In the genomic region with DNA sequence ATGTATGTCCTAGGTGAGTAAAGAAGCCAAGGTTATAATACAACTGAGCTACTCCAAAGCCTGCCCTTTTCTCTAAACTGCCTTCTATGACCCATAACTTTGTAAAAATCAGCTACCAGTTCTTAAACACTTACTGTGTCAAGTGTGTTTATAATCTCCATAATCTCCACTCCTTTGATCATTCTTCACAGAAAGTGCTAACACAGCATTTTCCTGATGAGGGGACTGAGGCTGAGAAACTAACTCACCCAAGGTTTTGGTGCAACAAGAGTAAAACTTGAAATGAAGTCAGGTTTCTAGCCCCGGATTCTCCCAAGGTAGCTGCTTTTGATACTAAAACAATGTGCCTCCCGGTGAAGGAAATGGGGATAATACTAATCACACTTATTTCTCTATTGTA, we compare ENCODE assay signal across 33 cellular contexts. TPM values are rescaled to one million over a fixed set of nuclear protein-coding genes. Genes with fewer than 3 reads are reported as not detected.
A peak's percentile ranks its signal among the peaks of the same experiment; 100 is the strongest.
DNase-seq lines count a peak whose midpoint lies in the region; ATAC-seq, FAIRE-seq and TF ChIP-seq lines count a peak whose summit lies in the region.
"Had no signal": no experiment of that assay in that cellular context is flagged by ENCODE, and none has a peak within 500 bp of the region (broad histone marks: within the 10 kb centered on the region; RNA-seq: fewer than 3 reads in every experiment).

No MANE protein-coding gene starts in this region.

- H3K9me2 ChIP-seq in Karpas-422 (replicated peaks; ENCODE audit: insufficient read depth, low read length) = no peaks in the 10 kb centered on the region

- no peak overlapping the region for H3K4me3 Mint-ChIP-seq in activated naive CD4-positive, alpha-beta T cell treated with anti-CD3 and anti-CD28 coated beads, Interleukin-2, amount 10 ng/mL, durations not matched to agents 7 days and 5 days
- no peak overlapping the region for H3K4me3 Mint-ChIP-seq in activated naive CD4-positive, alpha-beta T cell treated with anti-CD3 and anti-CD28 coated beads for 36 hours

- in situ Hi-C loops in K562 (cut with MboI) = no loop called here

- ATAC-seq in K562 = no peak
- ATAC-seq: esophagus mucosa, left lung, sciatic nerve had no signal

- CTCF ChIA-PET in activated naive CD4-positive, alpha-beta T cell treated with anti-CD3 and anti-CD28 coated beads, Interleukin-2, amount 10 ng/mL, durations not matched to agents 7 days and 5 days (lab: Charles Lee) = interaction anchor here (0.6 to 1.3 kb wide), 2 partner anchors 9 to 536 kb away, joined by 3 to 5 read pairs; no protein-coding TSS in a partner anchor
- CTCF ChIA-PET in activated naive CD4-positive, alpha-beta T cell treated with anti-CD3 and anti-CD28 coated beads for 36 hours (lab: Charles Lee) = interaction anchor here (1.4 to 1.5 kb wide), 2 partner anchors 9 to 47 kb away, joined by 4 read pairs; no protein-coding TSS in a partner anchor
- CTCF ChIA-PET in K562 (lab: Yijun Ruan, JAX; ENCODE audit: low intra/inter-chr PET ratio) = no interaction called here

- intact Hi-C loops in activated naive CD4-positive, alpha-beta T cell treated with anti-CD3 and anti-CD28 coated beads for 36 hours (cut with micrococcal nuclease) = loop anchor here (5.0 to 10.0 kb wide), 2 partner anchors 62 to 409 kb away; a partner anchor contains a TSS
- intact Hi-C loops in K562 (cut with micrococcal nuclease) = no loop called here

- 0 out of 2 replicates have a peak overlapping the region, but pooled peaks have one; percentile 95 for H3K9ac ChIP-seq in Karpas-422 (ENCODE audit: low read length)
- H3K9ac ChIP-seq in K562 (ENCODE audit: insufficient read depth in 1 of 2, low read depth in 2 of 2, low read length in 2 of 2) = no peak overlapping the region

- H3K4me2 ChIP-seq in Karpas-422 (ENCODE audit: low read depth, low read length, poor library complexity, severe bottlenecking) (peak overlapping the region; percentile 99), K562 (ENCODE audit: insufficient read depth, low read length) (no peak overlapping the region)

- no peak for DNase-seq in activated naive CD4-positive, alpha-beta T cell treated with anti-CD3 and anti-CD28 coated beads, Interleukin-2, amount 10 ng/mL, durations not matched to agents 7 days and 5 days
- no peak for DNase-seq in activated naive CD4-positive, alpha-beta T cell treated with anti-CD3 and anti-CD28 coated beads for 36 hours
- DNase-seq in Karpas-422 (no peak), K562 (ENCODE audit: extremely low read depth in 1 of 4, low spot score in 3 of 4) (no peak), GM12892 (ENCODE audit: insufficient read length) (no peak), foreskin fibroblast (no peak)
- no peak for DNase-seq in activated CD4-positive, CD25-positive, alpha-beta regulatory T cell treated with anti-CD3 and anti-CD28 coated beads, Interleukin-2, amount 50 U/mL, for 72 hours
- DNase-seq: ACHN; activated CD4-positive, alpha-beta T cell treated with anti-CD3 and anti-CD28 coated beads, Interleukin-2, amount 50 U/mL, for 48 hours; activated gamma-delta T cell; activated T-cell treated with anti-CD3 and anti-CD28 coated beads for 4 hours; adrenal gland; BE2C; brain microvascular endothelial cell; cerebellar nuclear complex; HCEC 1CT; head of caudate nucleus; islet precursor cell; left lung; NCI-H1048; NCI-H1694; NCI-H748 treated with DMSO at 0.1 percent for 48 hours; RPMI8226; SJCRH30; stimulated activated CD4-positive, alpha-beta T cell treated with anti-CD3 and anti-CD28 coated beads, Interleukin-12 subunit alpha, Interleukin-12 subunit beta, amount 100 ng/mL, for 4 hours; stimulated activated CD4-positive, alpha-beta T cell treated with anti-CD3 and anti-CD28 coated beads, Interleukin-2, amount 100 ng/mL, for 48 hours; tibial artery had no signal

- peaks cover 60% of the 10 kb centered on the region for H3K79me2 ChIP-seq in Karpas-422 (ENCODE audit: low read length)
- peaks cover 53% of the 10 kb centered on the region for H3K79me2 ChIP-seq in K562 (ENCODE audit: control insufficient read depth, insufficient read depth, low read length)

- TF ChIP-seq EP300 in K562 (IDR thresholded peaks at IDR 0.05; ENCODE audit: low read length) = no peak

- H3K9me3 ChIP-seq in Karpas-422 (ENCODE audit: low read length) = no peaks in the 10 kb centered on the region
- H3K9me3 ChIP-seq in K562 (replicated peaks; ENCODE audit: control insufficient read depth, insufficient read depth, low read depth, low read length) = no peaks in the 10 kb centered on the region
- H3K9me3 ChIP-seq in neutrophil = no peaks in the 10 kb centered on the region
- H3K9me3 ChIP-seq: adrenal gland, BE2C, left lung, prostate gland, SJCRH30, tibial artery had no signal

- no peak overlapping the region for H3K4me3 ChIP-seq in Karpas-422 (ENCODE audit: low read length)
- H3K4me3 ChIP-seq in K562 = no peak overlapping the region
- H3K4me3 ChIP-seq in neutrophil (ENCODE audit: low read depth in 1 of 2, low read length in 1 of 2) = no peak overlapping the region
- H3K4me3 ChIP-seq in foreskin fibroblast (ENCODE audit: low read depth in 1 of 2, low read length in 2 of 2) = no peak overlapping the region
- H3K4me3 ChIP-seq: adrenal gland, prostate gland, SJCRH30, tibial artery had no signal

- FAIRE-seq in K562 (lab: Jason Lieb, UNC) (no peak), GM12892 (lab: Jason Lieb, UNC) (no peak)
- FAIRE-seq: GM12891 had no signal

- peaks cover 5% of the 10 kb centered on the region; the same call in 1 of the 2 replicates for H4K20me1 ChIP-seq in Karpas-422 (ENCODE audit: insufficient read depth, low read depth, low read length)
- no peaks in the 10 kb centered on the region for H4K20me1 ChIP-seq in K562 (replicated peaks; ENCODE audit: control insufficient read depth, insufficient read depth, low read length)

- BruUV-seq in K562 (replicated peaks; lab: Mats Ljungman, UMichigan) = no TSS peak

- peak overlapping the region; percentile 100 for H3K27ac Mint-ChIP-seq in activated naive CD4-positive, alpha-beta T cell treated with anti-CD3 and anti-CD28 coated beads, Interleukin-2, amount 10 ng/mL, durations not matched to agents 7 days and 5 days
- no peak overlapping the region for H3K27ac Mint-ChIP-seq in activated naive CD4-positive, alpha-beta T cell treated with anti-CD3 and anti-CD28 coated beads for 36 hours
- H3K27ac Mint-ChIP-seq: memory B cell had no signal

- H3K4me1 ChIP-seq in Karpas-422 (ENCODE audit: low read length) = peaks cover 39% of the 10 kb centered on the region
- H3K4me1 ChIP-seq in K562 (replicated peaks in 1 of 2; ENCODE audit: control insufficient read depth in 2 of 2, insufficient read depth in 2 of 2, low read length in 2 of 2) = peaks cover 7 to 33% of the 10 kb centered on the region in 2 experiments; a peak in 4 of 5 replicates
- H3K4me1 ChIP-seq in neutrophil (ENCODE audit: control insufficient read depth in 1 of 2, insufficient read depth in 1 of 2, low read depth in 1 of 2, low read length in 1 of 2) = peaks cover 21 to 45% of the 10 kb centered on the region in 2 experiments
- H3K4me1 ChIP-seq: BE2C had no signal

- POLR2A ChIA-PET in K562 (lab: Yijun Ruan, JAX) = interaction anchor here (1.0 to 1.2 kb wide), 3 partner anchors 11 to 73 kb away, joined by 3 to 4 read pairs (median 3); no protein-coding TSS in a partner anchor

- H3K27me3 Mint-ChIP-seq in activated naive CD4-positive, alpha-beta T cell treated with anti-CD3 and anti-CD28 coated beads, Interleukin-2, amount 10 ng/mL, durations not matched to agents 7 days and 5 days = peaks cover 3% of the 10 kb centered on the region
- no peaks in the 10 kb centered on the region for H3K27me3 Mint-ChIP-seq in activated naive CD4-positive, alpha-beta T cell treated with anti-CD3 and anti-CD28 coated beads for 36 hours (ENCODE audit: low read depth)
- H3K27me3 Mint-ChIP-seq: memory B cell had no signal

- TF ChIP-seq RAD21 in K562 (CRISPR knock-in tag; conservative IDR thresholded peaks at IDR 0.05 in 1 of 2, IDR thresholded peaks at IDR 0.05 in 1 of 2) = no peak

- H3K36me3 Mint-ChIP-seq in activated naive CD4-positive, alpha-beta T cell treated with anti-CD3 and anti-CD28 coated beads, Interleukin-2, amount 10 ng/mL, durations not matched to agents 7 days and 5 days = peaks cover 12% of the 10 kb centered on the region
- H3K36me3 Mint-ChIP-seq in activated naive CD4-positive, alpha-beta T cell treated with anti-CD3 and anti-CD28 coated beads for 36 hours (ENCODE audit: low read depth) = peaks cover 4% of the 10 kb centered on the region

- H2AFZ ChIP-seq in Karpas-422 (ENCODE audit: low read length) (no peak overlapping the region), K562 (ENCODE audit: low read depth, low read length) (no peak overlapping the region)

- H3K9me3 Mint-ChIP-seq in activated naive CD4-positive, alpha-beta T cell treated with anti-CD3 and anti-CD28 coated beads, Interleukin-2, amount 10 ng/mL, durations not matched to agents 7 days and 5 days = no peaks in the 10 kb centered on the region
- no peaks in the 10 kb centered on the region for H3K9me3 Mint-ChIP-seq in activated naive CD4-positive, alpha-beta T cell treated with anti-CD3 and anti-CD28 coated beads for 36 hours
- H3K9me3 Mint-ChIP-seq: memory B cell had no signal

- WGBS in K562 (ENCODE audit: insufficient coverage, low coverage, missing lambda C conversion rate) = 66% methylated on average over 2 of the region's 2 CpGs

- no peaks in the 10 kb centered on the region for H3K9me1 ChIP-seq in K562 (ENCODE audit: control insufficient read depth, insufficient read depth, low read length)

- H3K27ac ChIP-seq in Karpas-422 (ENCODE audit: low read length) (no peak overlapping the region), K562 (ENCODE audit: extremely low read depth, low read depth, low read length) (no peak overlapping the region), neutrophil (peak overlapping the region; percentile 95)
- H3K27ac ChIP-seq: adrenal gland, brain microvascular endothelial cell, left lung, prostate gland, SJCRH30, tibial artery had no signal

- H3K4me1 Mint-ChIP-seq in activated naive CD4-positive, alpha-beta T cell treated with anti-CD3 and anti-CD28 coated beads, Interleukin-2, amount 10 ng/mL, durations not matched to agents 7 days and 5 days = peaks cover 56% of the 10 kb centered on the region
- peaks cover 37% of the 10 kb centered on the region for H3K4me1 Mint-ChIP-seq in activated naive CD4-positive, alpha-beta T cell treated with anti-CD3 and anti-CD28 coated beads for 36 hours (ENCODE audit: low read depth)

- TF ChIP-seq POLR2A in K562 (conservative IDR thresholded peaks at IDR 0.05) (no peak), GM12892 (IDR thresholded peaks at IDR 0.05; ENCODE audit: low read depth, low read length) (no peak)

- H3K27me3 ChIP-seq in Karpas-422 (ENCODE audit: low read length) (no peaks in the 10 kb centered on the region), K562 (ENCODE audit: control insufficient read depth in 2 of 2, insufficient read depth in 2 of 2, low read length in 2 of 2) (no peaks in the 10 kb centered on the region), neutrophil (no peaks in the 10 kb centered on the region)
- H3K27me3 ChIP-seq: adrenal gland, BE2C, brain microvascular endothelial cell, left lung, SJCRH30, tibial artery had no signal

- H3K36me3 ChIP-seq in Karpas-422 (ENCODE audit: insufficient read depth, low read length) (peaks cover 7% of the 10 kb centered on the region; the same call in 1 of the 2 replicates), K562 (ENCODE audit: control insufficient read depth, insufficient read depth, low read length) (peaks cover 22% of the 10 kb centered on the region; the same call in 2 of the 3 replicates), neutrophil (peaks cover 11% of the 10 kb centered on the region)
- H3K36me3 ChIP-seq: BE2C, prostate gland had no signal

- TF ChIP-seq CTCF in K562 (IDR thresholded peaks at IDR 0.05 in 2 of 3, conservative IDR thresholded peaks at IDR 0.05 in 1 of 3; ENCODE audit: insufficient read depth in 2 of 3, low read depth in 1 of 3, low read length in 3 of 3) = no peak
- TF ChIP-seq CTCF in neutrophil (IDR thresholded peaks at IDR 0.05) = no peak
- no peak for TF ChIP-seq CTCF in foreskin fibroblast (IDR thresholded peaks at IDR 0.05; ENCODE audit: low read depth, low read length)

RNA-seq across cellular contexts. Expression of a gene that starts 1.9 kb away (rescaled TPM):
- total RNA-seq in activated naive CD4-positive, alpha-beta T cell treated with anti-CD3 and anti-CD28 coated beads for 36 hours = 10 to 100 TPM; 15.6 to 16.4 TPM
- 26.3 and 42.4 TPM in 2 replicates for total RNA-seq in Karpas-422 (2014; rRNA removed; shearing (Covaris generic); ENCODE audit: low replicate concordance)
- 10.0 and 22.3 TPM in 2 replicates for total RNA-seq in K562 (2011; cell fraction: chromatin; rRNA removed; ENCODE audit: low replicate concordance)
- 7.4 and 7.7 TPM in 2 replicates for total RNA-seq in K562 (2011; cell fraction: nucleolus; rRNA removed)
- total RNA-seq in K562 (2011; cell fraction: nucleoplasm; rRNA removed) = 15.1 and 30.0 TPM in 2 replicates
- total RNA-seq in K562 (2014; rRNA removed) (16.2 and 22.8 TPM in 2 replicates), K562 (2014; rRNA removed; fragmentation: Illumina TruSeq; extraction: Trizol) (26.2 and 27.8 TPM in 2 replicates), K562 (2015; rRNA removed; fragmentation: Illumina TruSeq; extraction: Trizol) (22.6 and 25.6 TPM in 2 replicates), K562 (2021) (17.9 and 18.2 TPM in 2 replicates)
- polyA plus RNA-seq in K562 (2011; rRNA removed) (27.6 and 32.7 TPM in 2 replicates), K562 (2014; fragmentation: Illumina TruSeq; extraction: Trizol) (33.0 and 38.2 TPM in 2 replicates), K562 (2014; fragmentation: Nextera tagmentation; extraction: Ambion mirVana) (10 to 100 TPM; 20.4 to 24.2 TPM), K562 (2014; rRNA removed) (24.0 and 28.9 TPM in 2 replicates)
- 4.5 and 13.5 TPM in 2 replicates for polyA plus RNA-seq in K562 (2011; cell fraction: cytosol; rRNA removed)
- polyA plus RNA-seq in K562 (2011; cell fraction: nucleus; rRNA removed) = 12.1 and 18.5 TPM in 2 replicates
- 18.0 and 22.4 TPM in 2 replicates for polyA plus RNA-seq in K562 (2012)
- 16.1 and 16.6 TPM in 2 replicates for polyA minus RNA-seq in K562 (2011; rRNA and poly(A)+ RNA removed)
- 7.7 and 8.6 TPM in 2 replicates for polyA minus RNA-seq in K562 (2011; cell fraction: cytosol; rRNA and poly(A)+ RNA removed)
- polyA minus RNA-seq in K562 (2011; cell fraction: nucleus; rRNA and poly(A)+ RNA removed) = 8.3 and 13.3 TPM in 2 replicates
- polyA plus RNA-seq in GM12892 (2012; ENCODE audit: missing spikeins) = 18.6 TPM

RNA-seq across cellular contexts. Expression of a gene that starts 5.9 kb away (rescaled TPM):
- total RNA-seq in activated naive CD4-positive, alpha-beta T cell treated with anti-CD3 and anti-CD28 coated beads for 36 hours = 10 to 100 TPM; 13.6 to 15.3 TPM
- total RNA-seq in Karpas-422 (2014; rRNA removed; shearing (Covaris generic); ENCODE audit: low replicate concordance) = 23.0 and 30.2 TPM in 2 replicates
- 12.6 and 19.3 TPM in 2 replicates for total RNA-seq in K562 (2011; cell fraction: chromatin; rRNA removed; ENCODE audit: low replicate concordance)
- 11.0 and 11.4 TPM in 2 replicates for total RNA-seq in K562 (2011; cell fraction: nucleolus; rRNA removed)
- total RNA-seq in K562 (2011; cell fraction: nucleoplasm; rRNA removed) = 9.5 and 11.0 TPM in 2 replicates
- total RNA-seq in K562 (2014; rRNA removed) (12.2 and 14.8 TPM in 2 replicates), K562 (2014; rRNA removed; fragmentation: Illumina TruSeq; extraction: Trizol) (10.1 and 11.0 TPM in 2 replicates), K562 (2015; rRNA removed; fragmentation: Illumina TruSeq; extraction: Trizol) (12.8 and 13.0 TPM in 2 replicates), K562 (2021) (18.0 and 19.6 TPM in 2 replicates)
- polyA plus RNA-seq in K562 (2011; rRNA removed) (8.9 TPM in 2 replicates), K562 (2014; fragmentation: Illumina TruSeq; extraction: Trizol) (15.5 and 16.0 TPM in 2 replicates), K562 (2014; fragmentation: Nextera tagmentation; extraction: Ambion mirVana) (1 to 10 TPM; 3.7 to 4.3 TPM), K562 (2014; rRNA removed) (10.5 and 13.8 TPM in 2 replicates)
- 9.1 and 10.5 TPM in 2 replicates for polyA plus RNA-seq in K562 (2011; cell fraction: cytosol; rRNA removed)
- polyA plus RNA-seq in K562 (2011; cell fraction: nucleus; rRNA removed) = 14.7 and 21.4 TPM in 2 replicates
- polyA plus RNA-seq in K562 (2012) = 11.4 and 13.0 TPM in 2 replicates
- 9.3 and 11.3 TPM in 2 replicates for polyA minus RNA-seq in K562 (2011; rRNA and poly(A)+ RNA removed)
- 9.6 and 10.6 TPM in 2 replicates for polyA minus RNA-seq in K562 (2011; cell fraction: cytosol; rRNA and poly(A)+ RNA removed)
- 8.6 and 9.9 TPM in 2 replicates for polyA minus RNA-seq in K562 (2011; cell fraction: nucleus; rRNA and poly(A)+ RNA removed)
- polyA plus RNA-seq in GM12892 (2012; ENCODE audit: missing spikeins) = 12.2 TPM
